In genomic region chr15:40844543-40844981, GRCh38 we compare ENCODE assay signal across 8 cellular contexts. TPM values are rescaled to one million over a fixed set of nuclear protein-coding genes. Genes with fewer than 3 reads are reported as not detected.
A peak's percentile ranks its signal among the peaks of the same experiment; 100 is the strongest.
DNase-seq lines count a peak whose midpoint lies in the region; ATAC-seq, FAIRE-seq and TF ChIP-seq lines count a peak whose summit lies in the region.

No MANE protein-coding gene starts in this region.

- WGBS in IMR-90 (ENCODE audit: extremely low coverage in 2 of 2, insufficient read length in 1 of 2), 2 experiments = 0% methylated on average over 7 of the region's 44 CpGs; no CpG with 5 or more reads in 1 of the 2 experiments

- intact Hi-C loops in IMR-90 (cut with micrococcal nuclease) = loop anchor here (1.0 kb wide), 1 partner anchor 37 kb away; the partner anchor contains the start of genes DNAJC17 and ZFYVE19
- intact Hi-C loops in activated CD8-positive, alpha-beta T cell treated with anti-CD3 and anti-CD28 coated beads for 36 hours (cut with micrococcal nuclease) = no loop called here

- H3K36me3 Mint-ChIP-seq in activated CD8-positive, alpha-beta T cell treated with anti-CD3 and anti-CD28 coated beads for 36 hours (ENCODE audit: low read depth) = peaks cover 2% of the 10 kb centered on the region

- H3K36me3 ChIP-seq in IMR-90 (ENCODE audit: control insufficient read depth, insufficient read depth, low read length) (no peaks in the 10 kb centered on the region), neutrophil (no peaks in the 10 kb centered on the region)

- H3K9me1 ChIP-seq in IMR-90 (ENCODE audit: insufficient read depth, low read length) = no peaks in the 10 kb centered on the region

- H3K18ac ChIP-seq in IMR-90 (ENCODE audit: low read depth, low read length) = no peak overlapping the region

- no peaks in the 10 kb centered on the region for H3K79me1 ChIP-seq in IMR-90 (ENCODE audit: low read depth in 1 of 2, low read length in 2 of 2)

- H3K27me3 ChIP-seq in IMR-90 (ENCODE audit: control insufficient read depth, insufficient read depth, low read length) (peaks cover 38% of the 10 kb centered on the region), neutrophil (peaks cover 41% of the 10 kb centered on the region)

- no peak overlapping the region for H4K8ac ChIP-seq in IMR-90 (ENCODE audit: low read depth in 2 of 2, low read length in 2 of 2)

- no peak overlapping the region for H3K27ac Mint-ChIP-seq in activated CD8-positive, alpha-beta T cell treated with anti-CD3 and anti-CD28 coated beads for 36 hours

- H3K4me1 Mint-ChIP-seq in activated CD8-positive, alpha-beta T cell treated with anti-CD3 and anti-CD28 coated beads for 36 hours (ENCODE audit: low read depth) = peaks cover 11% of the 10 kb centered on the region

- peak; percentile 36 for ATAC-seq in IMR-90 (ENCODE audit: low read depth)
- ATAC-seq in activated CD8-positive, alpha-beta T cell treated with anti-CD3 and anti-CD28 coated beads for 36 hours = peak; percentile 45
- ATAC-seq in GM21825 (IDR thresholded peaks at IDR 0.05; ENCODE audit: unreplicated experiment) = no peak
- ATAC-seq in GM18873 (IDR thresholded peaks at IDR 0.05; ENCODE audit: low FRiP score, unreplicated experiment) = no peak

- no peak for TF ChIP-seq RAD21 in IMR-90 (IDR thresholded peaks at IDR 0.05; ENCODE audit: low read length)

- H3K4me3 Mint-ChIP-seq in activated CD8-positive, alpha-beta T cell treated with anti-CD3 and anti-CD28 coated beads for 36 hours = peak overlapping the region; percentile 84

- BruUV-seq in IMR-90 (replicated peaks; lab: Mats Ljungman, UMichigan) = no TSS peak

- dilution Hi-C loops in IMR-90 (cut with HindIII; ENCODE audit: low sequenced_read_pairs, unreplicated experiment) = no loop called here

- no peak overlapping the region for H3K9ac ChIP-seq in IMR-90 (ENCODE audit: low read depth, low read length)

- H2BK5ac ChIP-seq in IMR-90 (ENCODE audit: low read depth, low read length, poor library complexity, severe bottlenecking) = no peak overlapping the region

- no peak overlapping the region for H3K27ac ChIP-seq in IMR-90 (ENCODE audit: insufficient read depth, low read length)
- H3K27ac ChIP-seq in neutrophil = peak overlapping the region; percentile 67

- POLR2A ChIA-PET in IMR-90 (lab: Charles Lee; ENCODE audit: unreplicated experiment) = no interaction called here
- POLR2A ChIA-PET in activated CD8-positive, alpha-beta T cell treated with anti-CD3 and anti-CD28 coated beads for 36 hours (lab: Charles Lee) = interaction anchor here (1.2 to 2.9 kb wide), 4 partner anchors 10 to 50 kb away, joined by 4 to 8 read pairs (median 6); partner anchors contain the start of gene VPS18

- no peak overlapping the region for H2BK15ac ChIP-seq in IMR-90 (ENCODE audit: low read depth, low read length)

- TF ChIP-seq CTCF in AG09309 (IDR thresholded peaks at IDR 0.05; ENCODE audit: control insufficient read depth, insufficient read depth, low read depth, low read length, missing control alignments) (no peak), IMR-90 (conservative IDR thresholded peaks at IDR 0.05; ENCODE audit: low read depth, low read length) (no peak), neutrophil (IDR thresholded peaks at IDR 0.05) (no peak)
- TF ChIP-seq CTCF in activated CD8-positive, alpha-beta T cell treated with anti-CD3 and anti-CD28 coated beads for 36 hours (IDR thresholded peaks at IDR 0.05) = no peak

- no peaks in the 10 kb centered on the region for H3K9me3 Mint-ChIP-seq in activated CD8-positive, alpha-beta T cell treated with anti-CD3 and anti-CD28 coated beads for 36 hours

- TF ChIP-seq POLR2A in IMR-90 (IDR thresholded peaks at IDR 0.05; ENCODE audit: low read depth, low read length) (no peak), erythroblast (IDR thresholded peaks at IDR 0.05; ENCODE audit: low read length) (no peak), H54 (IDR thresholded peaks at IDR 0.05; ENCODE audit: low read depth, low read length) (no peak)

- no peak overlapping the region for H2BK20ac ChIP-seq in IMR-90 (ENCODE audit: low read depth, low read length)

- peaks cover 5% of the 10 kb centered on the region; the same call in 1 of the 2 replicates for H4K20me1 ChIP-seq in IMR-90 (ENCODE audit: insufficient read depth, low read length)

- peaks cover 16% of the 10 kb centered on the region for H3K27me3 Mint-ChIP-seq in activated CD8-positive, alpha-beta T cell treated with anti-CD3 and anti-CD28 coated beads for 36 hours

- no peak overlapping the region for H2BK120ac ChIP-seq in IMR-90 (ENCODE audit: low read depth, low read length)

- peak overlapping the region; percentile 86 for H2AFZ ChIP-seq in IMR-90 (replicated peaks; ENCODE audit: low read length, poor library complexity)

- H3K23ac ChIP-seq in IMR-90 (ENCODE audit: low read depth, low read length) = no peak overlapping the region

- H3K4me3 ChIP-seq in AG09309 (ENCODE audit: control insufficient read depth, low read depth, low read length) = peak overlapping the region; percentile 31
- peak overlapping the region; percentile 26 for H3K4me3 ChIP-seq in IMR-90 (ENCODE audit: insufficient read depth, low read depth, low read length)
- peak overlapping the region; percentile 88 to 91 for H3K4me3 ChIP-seq in neutrophil (ENCODE audit: low read depth in 1 of 2, low read length in 1 of 2)

- CTCF ChIA-PET in IMR-90 (lab: Yijun Ruan, JAX) = interaction anchor here (0.5 kb wide), 1 partner anchor 88 kb away, joined by 3 read pairs; no protein-coding TSS in a partner anchor
- CTCF ChIA-PET in activated CD8-positive, alpha-beta T cell treated with anti-CD3 and anti-CD28 coated beads for 36 hours (lab: Charles Lee) = interaction anchor here (1.4 to 6.3 kb wide), 7 partner anchors 13 to 165 kb away, joined by 3 to 65 read pairs (median 6); partner anchors contain the start of genes RHOV and VPS18

- in situ Hi-C loops in IMR-90 (cut with MboI; ENCODE audit: low sequenced_read_pairs) = no loop called here

- no peak for FAIRE-seq in H54 (lab: Jason Lieb, UNC)

- H4K5ac ChIP-seq in IMR-90 (ENCODE audit: low read depth, low read length) = no peak overlapping the region

- H3K4ac ChIP-seq in IMR-90 (ENCODE audit: low read depth, low read length) = no peak overlapping the region

- H4K91ac ChIP-seq in IMR-90 (ENCODE audit: insufficient read depth, low read depth, low read length) = no peak overlapping the region

- H3K14ac ChIP-seq in IMR-90 (replicated peaks; ENCODE audit: low read depth, low read length) = no peak overlapping the region

- H3K9me3 ChIP-seq in IMR-90 (ENCODE audit: control insufficient read depth, insufficient read depth, low read length) (no peaks in the 10 kb centered on the region), neutrophil (no peaks in the 10 kb centered on the region)

- no peak overlapping the region for H2AK5ac ChIP-seq in IMR-90 (ENCODE audit: low read depth, low read length)

- peak overlapping the region; percentile 76 for H2AK9ac ChIP-seq in IMR-90 (replicated peaks; ENCODE audit: low read depth, low read length, poor library complexity)

- H3K56ac ChIP-seq in IMR-90 (ENCODE audit: extremely low read depth, insufficient read depth, low read length) = no peak overlapping the region

- H3K4me1 ChIP-seq in IMR-90 (ENCODE audit: control insufficient read depth, insufficient read depth, low read length) (0 out of 2 replicates have a peak, but pooled peaks cover 3% of the 10 kb centered on the region), neutrophil (ENCODE audit: control insufficient read depth in 1 of 2, insufficient read depth in 1 of 2, low read depth in 1 of 2, low read length in 1 of 2) (peaks cover 44 to 48% of the 10 kb centered on the region in 2 experiments)

- DNase-seq in AG09309 (ENCODE audit: low read depth) (no peak), IMR-90 (no peak), erythroblast (lab: John Stamatoyannopoulos, UW) (peak; percentile 42 to 48), H54 (ENCODE audit: insufficient read length, low spot score) (no peak)
- DNase-seq in activated CD8-positive, alpha-beta T cell treated with anti-CD3 and anti-CD28 coated beads for 36 hours = peak; percentile 61

- peak overlapping the region; percentile 66 for H3K4me2 ChIP-seq in IMR-90 (ENCODE audit: low read depth, low read length)

RNA-seq across cellular contexts. Expression of gene SPINT1, which starts 0.7 kb away (rescaled TPM):
- total RNA-seq in IMR-90 (2012; rRNA removed) = 0.56 and 0.90 TPM in 2 replicates
- polyA plus RNA-seq in IMR-90 (2012; rRNA removed) = 1.8 and 2.1 TPM in 2 replicates
- polyA plus RNA-seq in IMR-90 (2012; cell fraction: cytosol; rRNA removed) = 2.3 and 3.1 TPM in 2 replicates
- 2.5 and 5.8 TPM in 2 replicates for polyA plus RNA-seq in IMR-90 (2012; cell fraction: nucleus; rRNA removed; ENCODE audit: low replicate concordance)
- total RNA-seq in activated CD8-positive, alpha-beta T cell treated with anti-CD3 and anti-CD28 coated beads for 36 hours = 1 to 10 TPM; 6.3 to 6.5 TPM

RNA-seq across cellular contexts. Expression of gene PPP1R14D, which starts 16.1 kb away (rescaled TPM):
- not detected in 2 replicates for total RNA-seq in IMR-90 (2012; rRNA removed)
- not detected in 2 replicates for polyA plus RNA-seq in IMR-90 (2012; rRNA removed)
- polyA plus RNA-seq in IMR-90 (2012; cell fraction: cytosol; rRNA removed) = not detected in 2 replicates
- not detected in 2 replicates for polyA plus RNA-seq in IMR-90 (2012; cell fraction: nucleus; rRNA removed; ENCODE audit: low replicate concordance)
- total RNA-seq in activated CD8-positive, alpha-beta T cell treated with anti-CD3 and anti-CD28 coated beads for 36 hours = not detected

RNA-seq across cellular contexts. Expression of gene RHOV, which starts 29.5 kb away (rescaled TPM):
- not detected in 2 replicates for total RNA-seq in IMR-90 (2012; rRNA removed)
- polyA plus RNA-seq in IMR-90 (2012; rRNA removed) = 0.07 and 0.10 TPM in 2 replicates
- 0.05 TPM in 1 of 2 replicates, not detected in the other for polyA plus RNA-seq in IMR-90 (2012; cell fraction: cytosol; rRNA removed)
- polyA plus RNA-seq in IMR-90 (2012; cell fraction: nucleus; rRNA removed; ENCODE audit: low replicate concordance) = 0.48 and 0.57 TPM in 2 replicates
- under 1 TPM; 0.40 to 0.41 TPM for total RNA-seq in activated CD8-positive, alpha-beta T cell treated with anti-CD3 and anti-CD28 coated beads for 36 hours

RNA-seq across cellular contexts. Expression of gene DNAJC17, which starts 37.3 kb away (rescaled TPM):
- 58.3 and 107 TPM in 2 replicates for total RNA-seq in IMR-90 (2012; rRNA removed)
- polyA plus RNA-seq in IMR-90 (2012; rRNA removed) = 58.6 and 77.1 TPM in 2 replicates
- polyA plus RNA-seq in IMR-90 (2012; cell fraction: cytosol; rRNA removed) = 36.7 and 109 TPM in 2 replicates
- 46.7 and 66.8 TPM in 2 replicates for polyA plus RNA-seq in IMR-90 (2012; cell fraction: nucleus; rRNA removed; ENCODE audit: low replicate concordance)
- total RNA-seq in activated CD8-positive, alpha-beta T cell treated with anti-CD3 and anti-CD28 coated beads for 36 hours = 10 to 100 TPM; 35.8 to 35.9 TPM

RNA-seq across cellular contexts. Expression of gene ZFYVE19, which starts 37.7 kb away (rescaled TPM):
- 22.6 and 22.8 TPM in 2 replicates for total RNA-seq in IMR-90 (2012; rRNA removed)
- polyA plus RNA-seq in IMR-90 (2012; rRNA removed) = 27.3 and 29.6 TPM in 2 replicates
- polyA plus RNA-seq in IMR-90 (2012; cell fraction: cytosol; rRNA removed) = 22.7 and 25.2 TPM in 2 replicates
- 113 and 127 TPM in 2 replicates for polyA plus RNA-seq in IMR-90 (2012; cell fraction: nucleus; rRNA removed; ENCODE audit: low replicate concordance)
- 10 to 100 TPM; 20.1 to 22.7 TPM for total RNA-seq in activated CD8-positive, alpha-beta T cell treated with anti-CD3 and anti-CD28 coated beads for 36 hours

Comparison
In these comparisons a context has a peak if more than half of its experiments do, and no peak if none do; other contexts are left out.
1. DNase-seq: peak in activated CD8-positive, alpha-beta T cell treated with anti-CD3 and anti-CD28 coated beads for 36 hours (single experiment) and erythroblast (2 of 2); none in AG09309 (single experiment), IMR-90 (single experiment) and H54 (single experiment).
2. H3K4me3 ChIP-seq: peak in every context shown above with its lines; median percentile 90 in neutrophil; 31 in AG09309; 26 in IMR-90.
3. ATAC-seq: peak in IMR-90 (single experiment) and activated CD8-positive, alpha-beta T cell treated with anti-CD3 and anti-CD28 coated beads for 36 hours (single experiment); none in GM21825 (single experiment) and GM18873 (single experiment).